27 cellular contexts compared by ENCODE assay signal in genomic region chr7:158289231-158289630, GRCh38.
"Had no signal": no experiment of that assay in that cellular context is flagged by ENCODE, and none has a peak within 500 bp of the region (broad histone marks: within the 10 kb centered on the region; RNA-seq: fewer than 3 reads in every experiment).

No MANE protein-coding gene starts in this region.

- H3K27ac ChIP-seq: stomach, suprapubic skin, testis, thoracic aorta, thyroid gland, tibial artery, tibial nerve, transverse colon, upper lobe of left lung, upper lobe of right lung, uterus, vagina had no signal

- DNase-seq: stimulated activated CD4-positive, alpha-beta T cell treated with anti-CD3 and anti-CD28 coated beads, Interleukin-2, amount 100 ng/mL, for 48 hours; stimulated activated CD4-positive, alpha-beta T cell treated with anti-CD3 and anti-CD28 coated beads, Interleukin-4, amount 100 ng/mL, for 1 hour; stimulated activated CD4-positive, alpha-beta T cell treated with anti-CD3 and anti-CD28 coated beads, Interleukin-4, amount 100 ng/mL, for 24 hours; stimulated activated CD4-positive, alpha-beta T cell treated with anti-CD3 and anti-CD28 coated beads, Interleukin-4, amount 100 ng/mL, for 4 hours; stimulated activated CD8-positive, alpha-beta memory T cell treated with anti-CD3 and anti-CD28 coated beads, Interleukin-4, amount 100 ng/mL, for 48 hours; stimulated activated naive B cell treated with anti-CD40 and anti-IgM and Interleukin-4, amounts not matched to agents 10 μg/mL and 1 μg/mL and 100 μg/mL, for 72 hours; stimulated activated naive CD4-positive, alpha-beta T cell; stimulated activated naive CD4-positive, alpha-beta T cell treated with Interleukin-2 at 50 U/mL for 16 hours; stimulated activated naive CD8-positive, alpha-beta T cell treated with anti-CD3 and anti-CD28 coated beads, Interleukin-15, amount 100 ng/mL, for 72 hours; stimulated activated naive CD8-positive, alpha-beta T cell treated with anti-CD3 and anti-CD28 coated beads, Interleukin-15, Interleukin-2, amounts not matched to agents 100 U/mL and 50 U/mL, for 24 hours; substantia nigra; testis; thyroid gland; transverse colon; trophoblast cell; upper lobe of left lung; upper lobe of right lung; uterus had no signal

- H3K36me3 ChIP-seq: stomach, suprapubic skin, thoracic aorta, thyroid gland, tibial artery, tibial nerve, transverse colon, upper lobe of left lung, upper lobe of right lung, uterus, vagina had no signal

- H3K9me3 ChIP-seq: testis, thyroid gland, vagina had no signal

- H3K27me3 ChIP-seq: stomach, suprapubic skin, testis, thyroid gland, tibial artery, tibial nerve, transverse colon, upper lobe of left lung, upper lobe of right lung, uterus, vagina had no signal

- ATAC-seq: stimulated activated effector memory CD8-positive, alpha-beta T cell treated with anti-CD3 and anti-CD28 coated beads, Interleukin-12 subunit alpha, Interleukin-12 subunit beta, amount 100 ng/mL, for 72 hours; stimulated activated memory B cell treated with anti-CD40 and anti-IgM and Interleukin-4, amounts not matched to agents 10 μg/mL and 1 μg/mL and 100 μg/mL, for 72 hours; stimulated activated naive B cell treated with anti-CD40 and anti-IgM and Interleukin-4, amounts not matched to agents 10 μg/mL and 1 μg/mL and 100 μg/mL, for 72 hours; stimulated activated naive CD8-positive, alpha-beta T cell treated with anti-CD3 and anti-CD28 coated beads, Interleukin-15, amount 100 ng/mL, for 72 hours; stimulated activated naive CD8-positive, alpha-beta T cell treated with anti-CD3 and anti-CD28 coated beads, Interleukin-15, Interleukin-2, amounts not matched to agents 100 U/mL and 50 U/mL, for 24 hours had no signal

- H3K4me1 ChIP-seq: stomach, suprapubic skin, testis, thyroid gland, tibial artery, tibial nerve, transverse colon, upper lobe of left lung, upper lobe of right lung, uterus, vagina had no signal

- H3K4me3 ChIP-seq: stomach, suprapubic skin, testis, thoracic aorta, thyroid gland, tibial artery, tibial nerve, transverse colon, upper lobe of left lung, upper lobe of right lung, uterus, vagina had no signal

- FAIRE-seq: urothelium cell line had no signal
